ENCODE assay signal across 11 cellular contexts in the genomic region with DNA sequence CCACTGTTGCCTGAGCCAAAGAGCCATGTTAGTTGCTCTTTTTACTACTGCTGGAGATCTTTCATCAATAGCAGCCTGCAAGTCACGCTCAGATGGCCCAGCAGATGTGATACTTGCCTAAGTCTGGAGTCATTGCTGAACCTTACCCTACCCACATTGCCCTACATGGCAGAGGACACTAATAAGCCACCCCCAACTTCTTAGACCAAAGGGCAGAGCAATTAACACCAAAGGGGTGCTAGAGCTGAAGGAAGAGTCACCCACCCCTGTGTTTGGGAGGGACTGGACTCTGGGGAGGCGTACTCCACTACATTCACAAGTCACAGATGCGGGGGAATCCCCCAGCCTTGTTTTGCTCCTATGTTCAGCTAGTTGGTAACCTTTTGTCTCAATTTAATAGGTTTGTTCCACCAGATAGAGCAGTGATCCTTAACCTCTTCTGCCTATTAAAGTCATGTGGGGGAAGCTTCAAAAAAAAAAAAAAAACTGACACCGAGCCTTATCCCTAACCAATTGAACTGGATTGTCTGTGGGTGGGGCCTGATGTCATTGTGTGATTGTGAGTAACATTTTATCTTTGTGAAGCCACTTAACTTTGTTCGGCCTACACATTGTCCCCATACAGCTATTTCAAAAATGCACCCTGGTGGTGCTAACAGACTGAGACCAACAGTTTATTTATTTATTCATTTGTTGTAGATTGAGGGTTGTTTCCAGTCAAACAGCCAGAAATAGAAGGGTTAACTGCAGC. TPM values are rescaled to one million over a fixed set of nuclear protein-coding genes. Genes with fewer than 3 reads are reported as not detected.
DNase-seq lines count a peak whose midpoint lies in the region; ATAC-seq and TF ChIP-seq lines count a peak whose summit lies in the region.
"Had no signal": no experiment of that assay in that cellular context is flagged by ENCODE, and none has a peak within 500 bp of the region (broad histone marks: within the 10 kb centered on the region; RNA-seq: fewer than 3 reads in every experiment).

No MANE protein-coding gene starts in this region.

- H3K9ac ChIP-seq in subcutaneous abdominal adipose tissue (ENCODE audit: low read length in 5 of 5): peak overlapping the region in 3 of 5 donors; percentile 7 to 56 (median 30)

- CTCF ChIA-PET in activated CD8-positive, alpha-beta T cell treated with anti-CD3 and anti-CD28 coated beads for 36 hours (lab: Charles Lee): interaction anchor here (0.8 to 1.8 kb wide), 4 partner anchors 10 to 569 kb away, joined by 3 to 10 read pairs (median 4); no protein-coding TSS in a partner anchor
- CTCF ChIA-PET in activated CD8-positive, alpha-beta T cell treated with anti-CD3 and anti-CD28 coated beads, Interleukin-2, amount 10 ng/mL, durations not matched to agents 7 days and 5 days (lab: Charles Lee): interaction anchor here (0.9 to 3.3 kb wide), 4 partner anchors 9 to 110 kb away, joined by 3 to 17 read pairs (median 3); no protein-coding TSS in a partner anchor

- H3K4me3 ChIP-seq in subcutaneous abdominal adipose tissue (ENCODE audit: low read depth in 1 of 5, low read length in 5 of 5) (peak overlapping the region in 1 of 5 donors; percentile 37), ascending aorta (no peak overlapping the region), osteoblast (ENCODE audit: insufficient read depth, low read length) (no peak overlapping the region)
- H3K4me3 ChIP-seq: tibial nerve had no signal

- H3K36me3 Mint-ChIP-seq in activated CD8-positive, alpha-beta T cell treated with anti-CD3 and anti-CD28 coated beads for 36 hours (ENCODE audit: low read depth): no peaks in the 10 kb centered on the region
- H3K36me3 Mint-ChIP-seq in activated CD8-positive, alpha-beta T cell treated with anti-CD3 and anti-CD28 coated beads, Interleukin-2, amount 10 ng/mL, durations not matched to agents 7 days and 5 days (ENCODE audit: low read depth): no peaks in the 10 kb centered on the region
- H3K36me3 Mint-ChIP-seq in activated naive CD8-positive, alpha-beta T cell treated with anti-CD3 and anti-CD28 coated beads for 36 hours: peaks cover 2% of the 10 kb centered on the region

- intact Hi-C loops in activated CD8-positive, alpha-beta T cell treated with anti-CD3 and anti-CD28 coated beads for 36 hours (cut with micrococcal nuclease): no loop called here
- intact Hi-C loops in ascending aorta (cut with DNase I): no loop called here

- no peak for TF ChIP-seq CTCF in activated CD8-positive, alpha-beta T cell treated with anti-CD3 and anti-CD28 coated beads for 36 hours (IDR thresholded peaks at IDR 0.05)
- TF ChIP-seq CTCF in ascending aorta (IDR thresholded peaks at IDR 0.05) (no peak), osteoblast (IDR thresholded peaks at IDR 0.05; ENCODE audit: extremely low read depth, low read depth, low read length) (no peak)

- no peak overlapping the region for H2AFZ ChIP-seq in osteoblast (ENCODE audit: low read length)

- H3K4me1 ChIP-seq in subcutaneous abdominal adipose tissue (ENCODE audit: control insufficient read depth in 5 of 5, insufficient read depth in 5 of 5, low read length in 5 of 5) (peaks cover 7 to 46% (median 43%) of the 10 kb centered on the region in 5 donors), ascending aorta (peaks cover 9 to 29% of the 10 kb centered on the region in 2 donors), osteoblast (ENCODE audit: insufficient read depth, low read length) (peaks cover 16% of the 10 kb centered on the region)

- ATAC-seq in activated CD8-positive, alpha-beta T cell treated with anti-CD3 and anti-CD28 coated beads for 36 hours: peak; percentile 67
- no peak for ATAC-seq in activated CD8-positive, alpha-beta T cell treated with anti-CD3 and anti-CD28 coated beads, Interleukin-2, amount 10 ng/mL, durations not matched to agents 7 days and 5 days
- peak; percentile 56 for ATAC-seq in HG03045 (IDR thresholded peaks at IDR 0.05; ENCODE audit: unreplicated experiment)

- no peak overlapping the region for H3K4me3 Mint-ChIP-seq in activated CD8-positive, alpha-beta T cell treated with anti-CD3 and anti-CD28 coated beads for 36 hours
- H3K4me3 Mint-ChIP-seq in activated CD8-positive, alpha-beta T cell treated with anti-CD3 and anti-CD28 coated beads, Interleukin-2, amount 10 ng/mL, durations not matched to agents 7 days and 5 days: no peak overlapping the region
- no peak overlapping the region for H3K4me3 Mint-ChIP-seq in activated naive CD8-positive, alpha-beta T cell treated with anti-CD3 and anti-CD28 coated beads for 36 hours

- peaks cover 11% of the 10 kb centered on the region for H3K27me3 Mint-ChIP-seq in activated CD8-positive, alpha-beta T cell treated with anti-CD3 and anti-CD28 coated beads for 36 hours
- no peaks in the 10 kb centered on the region for H3K27me3 Mint-ChIP-seq in activated CD8-positive, alpha-beta T cell treated with anti-CD3 and anti-CD28 coated beads, Interleukin-2, amount 10 ng/mL, durations not matched to agents 7 days and 5 days (ENCODE audit: low read depth)
- peaks cover 28% of the 10 kb centered on the region for H3K27me3 Mint-ChIP-seq in activated naive CD8-positive, alpha-beta T cell treated with anti-CD3 and anti-CD28 coated beads for 36 hours

- H3K27ac ChIP-seq in subcutaneous abdominal adipose tissue (ENCODE audit: low read depth, low read length) (peak overlapping the region; percentile 94), ascending aorta (peak overlapping the region in 1 of 2 donors; percentile 72), osteoblast (ENCODE audit: low read depth, low read length) (no peak overlapping the region)
- H3K27ac ChIP-seq: neutrophil had no signal

- no peak overlapping the region for H3K4me2 ChIP-seq in osteoblast (ENCODE audit: insufficient read depth, low read length)

- no peaks in the 10 kb centered on the region for H3K36me3 ChIP-seq in subcutaneous abdominal adipose tissue (ENCODE audit: control insufficient read depth in 5 of 5, insufficient read depth in 5 of 5, low read length in 5 of 5)
- H3K36me3 ChIP-seq in ascending aorta: no peaks in the 10 kb centered on the region
- H3K36me3 ChIP-seq in osteoblast (ENCODE audit: insufficient read depth, low read length): no peaks in the 10 kb centered on the region
- H3K36me3 ChIP-seq: neutrophil, tibial nerve had no signal

- H3K27me3 ChIP-seq in subcutaneous abdominal adipose tissue (ENCODE audit: control insufficient read depth in 5 of 5, insufficient read depth in 4 of 5, low read length in 5 of 5) (no peaks in the 10 kb centered on the region), ascending aorta (no peaks in the 10 kb centered on the region), osteoblast (ENCODE audit: insufficient read depth, low read length) (no peaks in the 10 kb centered on the region)
- H3K27me3 ChIP-seq: neutrophil, tibial nerve had no signal

- peak; percentile 61 for DNase-seq in activated CD8-positive, alpha-beta T cell treated with anti-CD3 and anti-CD28 coated beads for 36 hours
- no peak for DNase-seq in activated CD8-positive, alpha-beta T cell treated with anti-CD3 and anti-CD28 coated beads, Interleukin-2, amount 10 ng/mL, durations not matched to agents 7 days and 5 days
- DNase-seq in activated naive CD8-positive, alpha-beta T cell treated with anti-CD3 and anti-CD28 coated beads for 36 hours: no peak
- no peak for DNase-seq in ascending aorta (ENCODE audit: low spot score in 2 of 2)
- no peak for DNase-seq in activated CD8-positive, alpha-beta memory T cell treated with anti-CD3 and anti-CD28 coated beads, Interleukin-2, amount 50 U/mL, for 4 hours
- DNase-seq in osteoblast (ENCODE audit: insufficient read length, low spot score, missing footprints): no peak
- DNase-seq: ACHN had no signal

- H3K4me1 Mint-ChIP-seq in activated CD8-positive, alpha-beta T cell treated with anti-CD3 and anti-CD28 coated beads for 36 hours (ENCODE audit: low read depth): peaks cover 31% of the 10 kb centered on the region
- peaks cover 9% of the 10 kb centered on the region for H3K4me1 Mint-ChIP-seq in activated CD8-positive, alpha-beta T cell treated with anti-CD3 and anti-CD28 coated beads, Interleukin-2, amount 10 ng/mL, durations not matched to agents 7 days and 5 days (ENCODE audit: low read depth)
- H3K4me1 Mint-ChIP-seq in activated naive CD8-positive, alpha-beta T cell treated with anti-CD3 and anti-CD28 coated beads for 36 hours: peaks cover 26% of the 10 kb centered on the region

- no peaks in the 10 kb centered on the region for H3K79me2 ChIP-seq in osteoblast (ENCODE audit: insufficient read depth, low read length)

- H3K9me3 ChIP-seq in subcutaneous abdominal adipose tissue (ENCODE audit: control insufficient read depth in 5 of 5, low read length in 5 of 5) (no peaks in the 10 kb centered on the region), ascending aorta (no peaks in the 10 kb centered on the region), osteoblast (ENCODE audit: low read depth, low read length) (no peaks in the 10 kb centered on the region)
- H3K9me3 ChIP-seq: neutrophil, tibial nerve had no signal

- H4K20me1 ChIP-seq in osteoblast (ENCODE audit: insufficient read depth, low read length): no peaks in the 10 kb centered on the region

- H3K27ac Mint-ChIP-seq in activated CD8-positive, alpha-beta T cell treated with anti-CD3 and anti-CD28 coated beads for 36 hours: peak overlapping the region; percentile 46
- H3K27ac Mint-ChIP-seq in activated CD8-positive, alpha-beta T cell treated with anti-CD3 and anti-CD28 coated beads, Interleukin-2, amount 10 ng/mL, durations not matched to agents 7 days and 5 days: no peak overlapping the region
- H3K27ac Mint-ChIP-seq in activated naive CD8-positive, alpha-beta T cell treated with anti-CD3 and anti-CD28 coated beads for 36 hours: peak overlapping the region; percentile 2

- no peaks in the 10 kb centered on the region for H3K9me3 Mint-ChIP-seq in activated CD8-positive, alpha-beta T cell treated with anti-CD3 and anti-CD28 coated beads for 36 hours
- no peaks in the 10 kb centered on the region for H3K9me3 Mint-ChIP-seq in activated CD8-positive, alpha-beta T cell treated with anti-CD3 and anti-CD28 coated beads, Interleukin-2, amount 10 ng/mL, durations not matched to agents 7 days and 5 days (ENCODE audit: insufficient read depth)
- H3K9me3 Mint-ChIP-seq in activated naive CD8-positive, alpha-beta T cell treated with anti-CD3 and anti-CD28 coated beads for 36 hours: no peaks in the 10 kb centered on the region

- POLR2A ChIA-PET in activated CD8-positive, alpha-beta T cell treated with anti-CD3 and anti-CD28 coated beads for 36 hours (lab: Charles Lee): interaction anchor here (0.6 to 0.8 kb wide), 2 partner anchors 16 to 27 kb away, joined by 3 read pairs; no protein-coding TSS in a partner anchor
- POLR2A ChIA-PET in activated CD8-positive, alpha-beta T cell treated with anti-CD3 and anti-CD28 coated beads, Interleukin-2, amount 10 ng/mL, durations not matched to agents 7 days and 5 days (lab: Charles Lee): interaction anchor here (1.0 kb wide), 1 partner anchor 13 kb away, joined by 3 read pairs; the partner anchor contains the start of gene ADM

RNA-seq across cellular contexts. Expression of gene ADM, which starts 13.1 kb away (rescaled TPM):
- total RNA-seq in activated CD8-positive, alpha-beta T cell treated with anti-CD3 and anti-CD28 coated beads for 36 hours: 10 to 100 TPM; 43.1 to 46.9 TPM
- total RNA-seq in activated CD8-positive, alpha-beta T cell treated with anti-CD3 and anti-CD28 coated beads, Interleukin-2, amount 10 ng/mL, durations not matched to agents 7 days and 5 days: 1 to 10 TPM; 3.6 to 3.9 TPM
- total RNA-seq in activated naive CD8-positive, alpha-beta T cell treated with anti-CD3 and anti-CD28 coated beads for 36 hours: 1 to 10 TPM; 1.5 to 2.1 TPM
- total RNA-seq in ascending aorta (56.8 TPM), osteoblast (240 and 250 TPM in 2 replicates)

RNA-seq across cellular contexts. Expression of gene SBF2, which starts 23.9 kb away (rescaled TPM):
- total RNA-seq in activated CD8-positive, alpha-beta T cell treated with anti-CD3 and anti-CD28 coated beads for 36 hours: 10 to 100 TPM in 1 of 2 experiments, 1 to 10 TPM in 1; 10.0 to 11.0 TPM
- 1 to 10 TPM; 5.1 to 5.9 TPM for total RNA-seq in activated CD8-positive, alpha-beta T cell treated with anti-CD3 and anti-CD28 coated beads, Interleukin-2, amount 10 ng/mL, durations not matched to agents 7 days and 5 days
- total RNA-seq in activated naive CD8-positive, alpha-beta T cell treated with anti-CD3 and anti-CD28 coated beads for 36 hours: 1 to 10 TPM; 6.0 to 6.1 TPM
- total RNA-seq in ascending aorta (34.5 TPM), osteoblast (61.2 and 71.0 TPM in 2 replicates)

Comparison
In these comparisons a context has a peak if more than half of its experiments do, and no peak if none do; other contexts are left out.
1. RNA of gene ADM, which starts 13.1 kb away (total RNA-seq): 240 to 250 TPM in osteoblast, 56.8 TPM in ascending aorta (single experiment) and 43.1 to 46.9 TPM in activated CD8-positive, alpha-beta T cell treated with anti-CD3 and anti-CD28 coated beads for 36 hours; 3.6 to 3.9 TPM in activated CD8-positive, alpha-beta T cell treated with anti-CD3 and anti-CD28 coated beads, Interleukin-2, amount 10 ng/mL, durations not matched to agents 7 days and 5 days and 1.5 to 2.1 TPM in activated naive CD8-positive, alpha-beta T cell treated with anti-CD3 and anti-CD28 coated beads for 36 hours; every median in the first group is over 4 times any median in the second.